In the genomic region with DNA sequence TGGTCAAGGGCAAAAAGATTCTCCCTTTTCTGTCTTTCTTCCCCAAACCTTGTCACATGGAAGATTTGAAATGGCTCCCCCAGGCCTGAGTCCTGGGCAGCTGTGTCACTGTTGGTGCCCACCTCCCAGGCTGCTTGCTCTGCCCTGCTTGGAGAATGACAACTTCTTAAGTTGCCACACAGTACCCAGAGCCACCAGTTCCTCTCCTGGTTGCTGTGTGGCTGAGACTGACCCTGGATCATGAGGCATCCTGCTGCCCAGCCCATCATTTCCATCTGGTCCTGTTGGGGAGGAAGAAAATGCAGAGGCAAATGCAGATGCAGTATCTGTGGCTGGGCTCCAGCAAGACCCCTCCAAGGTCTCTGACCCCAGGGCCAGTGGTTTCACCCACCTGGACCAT, we compare ENCODE assay signal across 30 cellular contexts.
"Had no signal": no experiment of that assay in that cellular context is flagged by ENCODE, and none has a peak within 500 bp of the region (broad histone marks: within the 10 kb centered on the region; RNA-seq: fewer than 3 reads in every experiment).

No MANE protein-coding gene starts in this region.

- H3K4me3 ChIP-seq: ascending aorta, body of pancreas, K562 had no signal

- H3K9me3 ChIP-seq: ascending aorta, body of pancreas had no signal

- H3K27ac ChIP-seq: ascending aorta, body of pancreas, VCaP had no signal

- H3K4me1 Mint-ChIP-seq: activated naive CD4-positive, alpha-beta T cell treated with anti-CD3 and anti-CD28 coated beads, Interleukin-2, amount 50 U/mL, for 24 hours; activated naive CD8-positive, alpha-beta T cell treated with anti-CD3 and anti-CD28 coated beads, Interleukin-2, amount 50 U/mL, for 24 hours had no signal

- H3K36me3 Mint-ChIP-seq: activated naive CD4-positive, alpha-beta T cell treated with anti-CD3 and anti-CD28 coated beads, Interleukin-2, amount 50 U/mL, for 24 hours; T-cell had no signal

- H3K27ac Mint-ChIP-seq: activated CD8-positive, alpha-beta T cell treated with anti-CD3 and anti-CD28 coated beads, Interleukin-2, amount 10 ng/mL, durations not matched to agents 7 days and 5 days; activated naive CD4-positive, alpha-beta T cell treated with anti-CD3 and anti-CD28 coated beads, Interleukin-2, amount 50 U/mL, for 24 hours; activated naive CD8-positive, alpha-beta T cell treated with anti-CD3 and anti-CD28 coated beads, Interleukin-2, amount 50 U/mL, for 24 hours; activated T-cell treated with anti-CD3 and anti-CD28 coated beads, Interleukin-2, amount 50 U/mL, for 24 hours; activated T-helper 1 cell treated with anti-CD3 and anti-CD28 coated beads, Interleukin-12 subunit alpha, Interleukin-12 subunit beta, Interleukin-2, Interleukin-4 antibody, amounts not matched to agents 30 ng/mL and 10 ng/mL and 1 ng/mL, durations not matched to agents 14 hours and 24 hours and 36 hours; T-cell had no signal

- H3K27me3 ChIP-seq: ascending aorta, body of pancreas had no signal

- H3K36me3 ChIP-seq: ascending aorta had no signal

- DNase-seq: activated CD4-positive, CD25-positive, alpha-beta regulatory T cell; activated CD8-positive, alpha-beta memory T cell treated with anti-CD3 and anti-CD28 coated beads, Interleukin-2, amount 50 U/mL, for 48 hours; activated CD8-positive, alpha-beta T cell treated with anti-CD3 and anti-CD28 coated beads, Interleukin-2, amount 10 ng/mL, durations not matched to agents 7 days and 5 days; activated effector memory CD4-positive, alpha-beta T cell treated with Interleukin-2 at 50 U/mL for 16 hours; activated naive CD4-positive, alpha-beta T cell; activated naive CD8-positive, alpha-beta T cell treated with anti-CD3 and anti-CD28 coated beads, Interleukin-2, amount 50 U/mL, for 24 hours; activated T-cell treated with anti-CD3 and anti-CD28 coated beads, Interleukin-2, amount 50 U/mL, for 24 hours; amniotic stem cell; body of pancreas; central memory CD4-positive, alpha-beta T cell; Karpas-422; MM.1S; NCI-H1105; NCI-H1436; NCI-H1694 treated with DMSO at 0.1 percent for 48 hours; NCI-H2029 treated with DMSO at 0.1 percent for 48 hours; NCI-H345; NCI-H510A; NCI-H69; NK-92 treated with Interleukin-12 subunit alpha and Interleukin-12 subunit beta, amount 100 ng/mL, for 24 hours; PC-3; SHP77 treated with DMSO at 0.1 percent for 48 hours; T-cell; T-helper 2 cell; T1000 had no signal

- H3K4me1 ChIP-seq: ascending aorta, body of pancreas had no signal

- ATAC-seq: activated CD8-positive, alpha-beta T cell treated with anti-CD3 and anti-CD28 coated beads, Interleukin-2, amount 10 ng/mL, durations not matched to agents 7 days and 5 days; activated naive CD8-positive, alpha-beta T cell treated with anti-CD3 and anti-CD28 coated beads, Interleukin-2, amount 50 U/mL, for 24 hours; body of pancreas; K562; PC-3; T-cell had no signal

- H3K4me3 Mint-ChIP-seq: activated CD8-positive, alpha-beta T cell treated with anti-CD3 and anti-CD28 coated beads, Interleukin-2, amount 10 ng/mL, durations not matched to agents 7 days and 5 days; activated naive CD4-positive, alpha-beta T cell treated with anti-CD3 and anti-CD28 coated beads, Interleukin-2, amount 50 U/mL, for 24 hours; activated naive CD8-positive, alpha-beta T cell treated with anti-CD3 and anti-CD28 coated beads, Interleukin-2, amount 50 U/mL, for 24 hours; activated T-cell treated with anti-CD3 and anti-CD28 coated beads, Interleukin-2, amount 50 U/mL, for 24 hours; activated T-helper 1 cell treated with anti-CD3 and anti-CD28 coated beads, Interleukin-12 subunit alpha, Interleukin-12 subunit beta, Interleukin-2, Interleukin-4 antibody, amounts not matched to agents 30 ng/mL and 10 ng/mL and 1 ng/mL, durations not matched to agents 14 hours and 24 hours and 36 hours; T-cell had no signal
